In genomic region chr6:14638562-14638931, GRCh38 we compare ENCODE assay signal across 10 cellular contexts.
A peak's percentile ranks its signal among the peaks of the same experiment; 100 is the strongest.
DNase-seq lines count a peak whose midpoint lies in the region; ATAC-seq lines count a peak whose summit lies in the region.
"Had no signal": no experiment of that assay in that cellular context is flagged by ENCODE, and none has a peak within 500 bp of the region (broad histone marks: within the 10 kb centered on the region; RNA-seq: fewer than 3 reads in every experiment).

No MANE protein-coding gene starts in this region.

- no peak for DNase-seq in stimulated activated naive CD8-positive, alpha-beta T cell treated with anti-CD3 and anti-CD28 coated beads, Interleukin-15, Interleukin-2, amounts not matched to agents 100 U/mL and 50 U/mL, for 24 hours
- DNase-seq in naive B cell, result no peak
- no peak for DNase-seq in activated CD4-positive, CD25-positive, alpha-beta regulatory T cell treated with anti-CD3 and anti-CD28 coated beads, Interleukin-2, amount 50 U/mL, for 72 hours
- DNase-seq in natural killer cell treated with Interleukin-12 subunit alpha and Interleukin-12 subunit beta and Interleukin-15 and Interleukin-18, amount 100 ng/mL, for 72 hours (ENCODE audit: low spot score), result no peak
- DNase-seq in stimulated activated CD4-positive, alpha-beta T cell treated with anti-CD3 and anti-CD28 coated beads, Interleukin-4, amount 100 ng/mL, for 1 hour, result no peak
- DNase-seq: PC-9; stimulated activated CD4-positive, alpha-beta T cell treated with anti-CD3 and anti-CD28 coated beads, Interleukin-2, amount 100 ng/mL, for 24 hours had no signal

- no peaks in the 10 kb centered on the region for H3K36me3 Mint-ChIP-seq in stimulated activated naive CD8-positive, alpha-beta T cell treated with anti-CD3 and anti-CD28 coated beads, Interleukin-15, Interleukin-2, amounts not matched to agents 100 ng/mL and 50 ng/mL, for 24 hours (ENCODE audit: low read depth)
- no peaks in the 10 kb centered on the region for H3K36me3 Mint-ChIP-seq in activated T-helper 17 cell treated with anti-CD3 and anti-CD28 coated beads, Interleukin-2, amount 50 U/mL, for 72 hours (ENCODE audit: low read depth)
- H3K36me3 Mint-ChIP-seq in naive B cell, result no peaks in the 10 kb centered on the region
- no peaks in the 10 kb centered on the region for H3K36me3 Mint-ChIP-seq in natural killer cell treated with Interleukin-12 subunit alpha and Interleukin-12 subunit beta and Interleukin-15 and Interleukin-18, amount 100 ng/mL, for 72 hours

- H3K4me1 Mint-ChIP-seq in stimulated activated naive CD8-positive, alpha-beta T cell treated with anti-CD3 and anti-CD28 coated beads, Interleukin-15, Interleukin-2, amounts not matched to agents 100 ng/mL and 50 ng/mL, for 24 hours (ENCODE audit: low read depth), result peaks cover 74% of the 10 kb centered on the region
- peaks cover 50% of the 10 kb centered on the region for H3K4me1 Mint-ChIP-seq in activated T-helper 17 cell treated with anti-CD3 and anti-CD28 coated beads, Interleukin-2, amount 50 U/mL, for 72 hours
- H3K4me1 Mint-ChIP-seq in naive B cell, result peaks cover 73 to 88% (median 88%) of the 10 kb centered on the region in 3 donors
- peaks cover 43% of the 10 kb centered on the region in 2 donors for H3K4me1 Mint-ChIP-seq in natural killer cell treated with Interleukin-12 subunit alpha and Interleukin-12 subunit beta and Interleukin-15 and Interleukin-18, amount 100 ng/mL, for 72 hours (ENCODE audit: low read depth in 2 of 2)

- H3K27me3 Mint-ChIP-seq in stimulated activated naive CD8-positive, alpha-beta T cell treated with anti-CD3 and anti-CD28 coated beads, Interleukin-15, Interleukin-2, amounts not matched to agents 100 ng/mL and 50 ng/mL, for 24 hours, result peaks cover 3% of the 10 kb centered on the region
- H3K27me3 Mint-ChIP-seq in activated T-helper 17 cell treated with anti-CD3 and anti-CD28 coated beads, Interleukin-2, amount 50 U/mL, for 72 hours, result no peaks in the 10 kb centered on the region
- no peaks in the 10 kb centered on the region for H3K27me3 Mint-ChIP-seq in naive B cell
- peaks cover 11 to 18% of the 10 kb centered on the region in 2 donors for H3K27me3 Mint-ChIP-seq in natural killer cell treated with Interleukin-12 subunit alpha and Interleukin-12 subunit beta and Interleukin-15 and Interleukin-18, amount 100 ng/mL, for 72 hours

- no peak for ATAC-seq in stimulated activated naive CD8-positive, alpha-beta T cell treated with anti-CD3 and anti-CD28 coated beads, Interleukin-15, Interleukin-2, amounts not matched to agents 100 U/mL and 50 U/mL, for 24 hours
- no peak for ATAC-seq in activated T-helper 17 cell treated with anti-CD3 and anti-CD28 coated beads, Interleukin-2, amount 50 U/mL, for 72 hours (replicated peaks)
- ATAC-seq in naive B cell (ENCODE audit: low read depth in 2 of 2), result no peak
- ATAC-seq in natural killer cell treated with Interleukin-12 subunit alpha and Interleukin-12 subunit beta and Interleukin-15 and Interleukin-18, amount 100 ng/mL, for 72 hours, result no peak
- ATAC-seq in HG02642 (IDR thresholded peaks at IDR 0.05; ENCODE audit: poor library complexity, unreplicated experiment), result no peak

- peak overlapping the region; percentile 29 for H3K27ac Mint-ChIP-seq in stimulated activated naive CD8-positive, alpha-beta T cell treated with anti-CD3 and anti-CD28 coated beads, Interleukin-15, Interleukin-2, amounts not matched to agents 100 ng/mL and 50 ng/mL, for 24 hours
- H3K27ac Mint-ChIP-seq in activated T-helper 17 cell treated with anti-CD3 and anti-CD28 coated beads, Interleukin-2, amount 50 U/mL, for 72 hours, result peak overlapping the region; percentile 23
- H3K27ac Mint-ChIP-seq in naive B cell, result peak overlapping the region; percentile 97 to 100 (median 99)
- no peak overlapping the region for H3K27ac Mint-ChIP-seq in natural killer cell treated with Interleukin-12 subunit alpha and Interleukin-12 subunit beta and Interleukin-15 and Interleukin-18, amount 100 ng/mL, for 72 hours

- no peak overlapping the region for H3K4me3 Mint-ChIP-seq in stimulated activated naive CD8-positive, alpha-beta T cell treated with anti-CD3 and anti-CD28 coated beads, Interleukin-15, Interleukin-2, amounts not matched to agents 100 ng/mL and 50 ng/mL, for 24 hours
- peak overlapping the region; percentile 14 for H3K4me3 Mint-ChIP-seq in activated T-helper 17 cell treated with anti-CD3 and anti-CD28 coated beads, Interleukin-2, amount 50 U/mL, for 72 hours
- H3K4me3 Mint-ChIP-seq in naive B cell, result peak overlapping the region; percentile 81 to 96 (median 92)
- H3K4me3 Mint-ChIP-seq in natural killer cell treated with Interleukin-12 subunit alpha and Interleukin-12 subunit beta and Interleukin-15 and Interleukin-18, amount 100 ng/mL, for 72 hours, result no peak overlapping the region

- H3K9me3 Mint-ChIP-seq in stimulated activated naive CD8-positive, alpha-beta T cell treated with anti-CD3 and anti-CD28 coated beads, Interleukin-15, Interleukin-2, amounts not matched to agents 100 ng/mL and 50 ng/mL, for 24 hours, result no peaks in the 10 kb centered on the region
- H3K9me3 Mint-ChIP-seq in activated T-helper 17 cell treated with anti-CD3 and anti-CD28 coated beads, Interleukin-2, amount 50 U/mL, for 72 hours, result no peaks in the 10 kb centered on the region
- H3K9me3 Mint-ChIP-seq in naive B cell, result peaks cover 0 to 3% (median 0%) of the 10 kb centered on the region in 7 donors
- H3K9me3 Mint-ChIP-seq in natural killer cell treated with Interleukin-12 subunit alpha and Interleukin-12 subunit beta and Interleukin-15 and Interleukin-18, amount 100 ng/mL, for 72 hours, result no peaks in the 10 kb centered on the region

Comparison
In these comparisons a context has a peak if more than half of its experiments do, and no peak if none do; other contexts are left out.
1. H3K27ac Mint-ChIP-seq: peak in stimulated activated naive CD8-positive, alpha-beta T cell treated with anti-CD3 and anti-CD28 coated beads, Interleukin-15, Interleukin-2, amounts not matched to agents 100 ng/mL and 50 ng/mL, for 24 hours (single experiment), activated T-helper 17 cell treated with anti-CD3 and anti-CD28 coated beads, Interleukin-2, amount 50 U/mL, for 72 hours (single experiment) and naive B cell (6 of 6); none in natural killer cell treated with Interleukin-12 subunit alpha and Interleukin-12 subunit beta and Interleukin-15 and Interleukin-18, amount 100 ng/mL, for 72 hours (0 of 2).
2. H3K4me3 Mint-ChIP-seq: peak in activated T-helper 17 cell treated with anti-CD3 and anti-CD28 coated beads, Interleukin-2, amount 50 U/mL, for 72 hours (single experiment) and naive B cell (8 of 8); none in stimulated activated naive CD8-positive, alpha-beta T cell treated with anti-CD3 and anti-CD28 coated beads, Interleukin-15, Interleukin-2, amounts not matched to agents 100 ng/mL and 50 ng/mL, for 24 hours (single experiment) and natural killer cell treated with Interleukin-12 subunit alpha and Interleukin-12 subunit beta and Interleukin-15 and Interleukin-18, amount 100 ng/mL, for 72 hours (single experiment).